ENCODE assay signal across 8 cellular contexts in the genomic region with DNA sequence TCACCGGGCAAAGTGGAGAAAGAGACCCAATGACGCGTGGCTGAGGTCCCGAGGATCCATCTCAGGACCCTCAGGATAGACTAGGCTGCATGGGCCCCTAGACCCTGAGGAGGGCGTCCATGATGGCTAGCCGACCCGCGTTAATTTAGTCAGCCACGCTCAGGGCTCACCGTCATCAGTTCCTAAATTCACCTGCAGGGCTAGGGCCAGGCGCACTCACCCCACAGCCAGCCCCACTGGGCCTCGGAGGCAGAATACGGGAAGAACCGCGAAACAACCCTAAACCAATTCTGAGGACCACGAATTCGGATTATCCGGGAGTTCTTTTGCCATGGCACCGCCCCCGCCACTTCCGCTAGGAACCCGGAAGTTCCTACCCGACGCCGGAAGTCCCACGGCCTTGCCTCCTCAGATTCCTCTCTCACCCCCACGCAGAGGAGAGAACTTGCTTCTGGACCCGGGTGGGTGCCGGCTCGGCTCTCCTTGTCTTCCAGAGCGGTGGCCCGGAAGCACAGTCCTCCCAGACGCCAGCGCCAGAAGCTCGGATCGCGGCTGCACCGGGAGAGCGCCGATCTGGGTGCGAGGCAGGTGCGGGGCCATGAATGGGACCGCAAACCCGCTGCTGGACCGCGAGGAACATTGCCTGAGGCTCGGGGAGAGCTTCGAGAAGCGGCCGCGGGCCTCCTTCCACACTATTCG. TPM values are rescaled to one million over a fixed set of nuclear protein-coding genes. Genes with fewer than 3 reads are reported as not detected.
A peak's percentile ranks its signal among the peaks of the same experiment; 100 is the strongest.
DNase-seq lines count a peak whose midpoint lies in the region; ATAC-seq, FAIRE-seq and TF ChIP-seq lines count a peak whose summit lies in the region.

A gene (plus strand): TSS at position 417 of the 699 bp plus-strand sequence. CDS start 182 bp downstream, at position 599.
A gene with protein sequence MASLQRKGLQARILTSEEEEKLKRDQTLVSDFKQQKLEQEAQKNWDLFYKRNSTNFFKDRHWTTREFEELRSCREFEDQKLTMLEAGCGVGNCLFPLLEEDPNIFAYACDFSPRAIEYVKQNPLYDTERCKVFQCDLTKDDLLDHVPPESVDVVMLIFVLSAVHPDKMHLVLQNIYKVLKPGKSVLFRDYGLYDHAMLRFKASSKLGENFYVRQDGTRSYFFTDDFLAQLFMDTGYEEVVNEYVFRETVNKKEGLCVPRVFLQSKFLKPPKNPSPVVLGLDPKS (minus strand): TSS at position 363 of the 699 bp plus-strand sequence. CDS start 1,033 bp downstream, outside the sequence.

- ATAC-seq in A549 = peak; percentile 97 to 99
- peak; percentile 86 for ATAC-seq in GM18861 (IDR thresholded peaks at IDR 0.05; ENCODE audit: unreplicated experiment)
- ATAC-seq in HG03103 (IDR thresholded peaks at IDR 0.05; ENCODE audit: low read depth, unreplicated experiment) = peak; percentile 89
- ATAC-seq in activated CD4-positive, CD25-positive, alpha-beta regulatory T cell treated with anti-CD3 and anti-CD28 coated beads, Interleukin-2, amount 50 U/mL, for 24 hours = peak; percentile 81 to 82

- TF ChIP-seq CTCF in A549 (IDR thresholded peaks at IDR 0.05) = no peak
- TF ChIP-seq CTCF in kidney epithelial cell (IDR thresholded peaks at IDR 0.05; ENCODE audit: insufficient read depth, low read length, poor library complexity, severe bottlenecking) = peak; percentile 7

- POLR2A ChIA-PET in A549 (lab: Yijun Ruan, JAX) = no interaction called here

- H3K4me1 ChIP-seq in A549 = peaks cover 21% of the 10 kb centered on the region; the same call in 2 of the 3 replicates

- peak within 1 kb of the TSS; percentile 97 for H3K4me2 ChIP-seq in A549

- CTCF ChIA-PET in A549 (lab: Yijun Ruan, JAX) = interaction anchor here (0.7 to 1.6 kb wide), 3 partner anchors 95 to 160 kb away, joined by 3 to 5 read pairs (median 3); a partner anchor contains a TSS

- no peaks in the 10 kb centered on the region for H3K36me3 ChIP-seq in kidney epithelial cell (ENCODE audit: control insufficient read depth, insufficient read depth, low read length)

- H3K27ac ChIP-seq in A549 = peak within 1 kb of the TSS; percentile 81 to 95

- DNase-seq in A549 (ENCODE audit: low read depth in 1 of 2, low spot score in 1 of 2) (peak; percentile 85 to 94), NCI-H446 treated with DMSO at 0.1 percent for 48 hours (lab: John Stamatoyannopoulos, UW) (peak; percentile 38), cerebellar cortex (ENCODE audit: low spot score) (peak; percentile 90), kidney epithelial cell (ENCODE audit: low read depth) (peak; percentile 31)
- peak; percentile 80 to 83 for DNase-seq in stimulated activated CD4-positive, alpha-beta T cell treated with anti-CD3 and anti-CD28 coated beads, Interleukin-15, amount 100 ng/mL, for 48 hours (ENCODE audit: low read depth in 2 of 2)

- H3K4me3 ChIP-seq in A549 = peak within 1 kb of the TSS; percentile 84
- peak within 1 kb of the TSS; percentile 84 for H3K4me3 ChIP-seq in kidney epithelial cell (ENCODE audit: low read depth, low read length)

- WGBS in A549 (ENCODE audit: missing lambda C conversion rate) = under 1% methylated on average over 28 of the region's 52 CpGs

- H3K27me3 ChIP-seq in kidney epithelial cell (ENCODE audit: control insufficient read depth, insufficient read depth, low read length) = no peaks in the 10 kb centered on the region

- H3K9me3 ChIP-seq in A549 = no peaks in the 10 kb centered on the region

- TF ChIP-seq EP300 in A549 (IDR thresholded peaks at IDR 0.05) = no peak

- TF ChIP-seq RAD21 in A549 (conservative IDR thresholded peaks at IDR 0.05 in 1 of 2, IDR thresholded peaks at IDR 0.05 in 1 of 2) = no peak

- no peak for FAIRE-seq in A549 (lab: Jason Lieb, UNC)

- TF ChIP-seq POLR2A in A549 (IDR thresholded peaks at IDR 0.05; ENCODE audit: low read length) = peak; percentile 49

TF ChIP-seq in A549, 52 proteins besides CTCF, POLR2A, EP300 and RAD21:
- no peak for TF ChIP-seq NFE2L2 (conservative IDR thresholded peaks at IDR 0.05; ENCODE audit: low read length)
- peak; percentile 69 for TF ChIP-seq PHF8 (IDR thresholded peaks at IDR 0.05; ENCODE audit: borderline replicate concordance, low read depth)
- TF ChIP-seq, protein P1, sequence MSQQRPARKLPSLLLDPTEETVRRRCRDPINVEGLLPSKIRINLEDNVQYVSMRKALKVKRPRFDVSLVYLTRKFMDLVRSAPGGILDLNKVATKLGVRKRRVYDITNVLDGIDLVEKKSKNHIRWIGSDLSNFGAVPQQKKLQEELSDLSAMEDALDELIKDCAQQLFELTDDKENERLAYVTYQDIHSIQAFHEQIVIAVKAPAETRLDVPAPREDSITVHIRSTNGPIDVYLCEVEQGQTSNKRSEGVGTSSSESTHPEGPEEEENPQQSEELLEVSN (IDR thresholded peaks at IDR 0.05; ENCODE audit: borderline replicate concordance, low read depth) = 0 out of 2 replicates have a peak, but pooled peaks have one; percentile 35
- no peak for TF ChIP-seq NR3C1 (IDR thresholded peaks at IDR 0.05)
- TF ChIP-seq, protein P2, sequence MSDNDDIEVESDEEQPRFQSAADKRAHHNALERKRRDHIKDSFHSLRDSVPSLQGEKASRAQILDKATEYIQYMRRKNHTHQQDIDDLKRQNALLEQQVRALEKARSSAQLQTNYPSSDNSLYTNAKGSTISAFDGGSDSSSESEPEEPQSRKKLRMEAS (IDR thresholded peaks at IDR 0.05) = peak; percentile 77
- TF ChIP-seq JUN (IDR thresholded peaks at IDR 0.05) = peak in 1 of 2 experiments; percentile 90; a peak in 4 of 5 replicates
- TF ChIP-seq ZC3H11A (IDR thresholded peaks at IDR 0.05) = no peak
- peak; percentile 69 for TF ChIP-seq KDM5A (IDR thresholded peaks at IDR 0.05)
- no peak for TF ChIP-seq ZSCAN20 (CRISPR knock-in tag; IDR thresholded peaks at IDR 0.05)
- TF ChIP-seq, protein P3, sequence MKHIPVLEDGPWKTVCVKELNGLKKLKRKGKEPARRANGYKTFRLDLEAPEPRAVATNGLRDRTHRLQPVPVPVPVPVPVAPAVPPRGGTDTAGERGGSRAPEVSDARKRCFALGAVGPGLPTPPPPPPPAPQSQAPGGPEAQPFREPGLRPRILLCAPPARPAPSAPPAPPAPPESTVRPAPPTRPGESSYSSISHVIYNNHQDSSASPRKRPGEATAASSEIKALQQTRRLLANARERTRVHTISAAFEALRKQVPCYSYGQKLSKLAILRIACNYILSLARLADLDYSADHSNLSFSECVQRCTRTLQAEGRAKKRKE (CRISPR knock-in tag; IDR thresholded peaks at IDR 0.05; ENCODE audit: low read depth) = no peak
- TF ChIP-seq, protein P4, sequence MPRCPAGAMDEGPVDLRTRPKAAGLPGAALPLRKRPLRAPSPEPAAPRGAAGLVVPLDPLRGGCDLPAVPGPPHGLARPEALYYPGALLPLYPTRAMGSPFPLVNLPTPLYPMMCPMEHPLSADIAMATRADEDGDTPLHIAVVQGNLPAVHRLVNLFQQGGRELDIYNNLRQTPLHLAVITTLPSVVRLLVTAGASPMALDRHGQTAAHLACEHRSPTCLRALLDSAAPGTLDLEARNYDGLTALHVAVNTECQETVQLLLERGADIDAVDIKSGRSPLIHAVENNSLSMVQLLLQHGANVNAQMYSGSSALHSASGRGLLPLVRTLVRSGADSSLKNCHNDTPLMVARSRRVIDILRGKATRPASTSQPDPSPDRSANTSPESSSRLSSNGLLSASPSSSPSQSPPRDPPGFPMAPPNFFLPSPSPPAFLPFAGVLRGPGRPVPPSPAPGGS (IDR thresholded peaks at IDR 0.05) = peak; percentile 78
TF ChIP-seq in A549: peak in this region for 6.

RNA-seq across cellular contexts. Expression of the first gene that starts in this region (rescaled TPM):
- 18.6 and 20.7 TPM in 2 replicates for polyA plus RNA-seq in A549 (2011; rRNA removed)
- 7.4 and 9.9 TPM in 2 replicates for polyA plus RNA-seq in A549 (2012; cell fraction: cytosol; rRNA removed)
- polyA plus RNA-seq in A549 (2012; cell fraction: nucleus; rRNA removed) = 6.8 and 7.2 TPM in 2 replicates
- 12.3 to 13.9 TPM (median 13.6 TPM) in 3 replicates for polyA plus RNA-seq in A549 (2017; fragmentation: RNase III; extraction: RNeasy Plus Mini Kit Qiagen cat#74134 plus additional on column Dnase treatment)
- 29.5 and 29.6 TPM in 2 replicates for polyA minus RNA-seq in A549 (2011; rRNA and poly(A)+ RNA removed)
- 33.1 and 35.8 TPM in 2 replicates for total RNA-seq in kidney epithelial cell

RNA-seq across cellular contexts. Expression of the second gene that starts in this region (rescaled TPM):
- polyA plus RNA-seq in A549 (2011; rRNA removed) (37.4 and 42.7 TPM in 2 replicates), A549 (2017; fragmentation: RNase III; extraction: RNeasy Plus Mini Kit Qiagen cat#74134 plus additional on column Dnase treatment) (26.3 to 29.6 TPM (median 28.3 TPM) in 3 replicates)
- 16.9 and 17.4 TPM in 2 replicates for polyA plus RNA-seq in A549 (2012; cell fraction: cytosol; rRNA removed)
- 4.4 and 9.7 TPM in 2 replicates for polyA plus RNA-seq in A549 (2012; cell fraction: nucleus; rRNA removed)
- polyA minus RNA-seq in A549 (2011; rRNA and poly(A)+ RNA removed) = 17.2 and 18.0 TPM in 2 replicates
- total RNA-seq in kidney epithelial cell = 26.1 and 31.6 TPM in 2 replicates

Comparison
In these comparisons a context has a peak if more than half of its experiments do, and no peak if none do; other contexts are left out.
1. Peak in every context shown above with its lines: DNase-seq, ATAC-seq, H3K4me3 ChIP-seq and H3K27ac ChIP-seq.
2. DNase-seq: peak in every context shown above with its lines; median percentile 90 in cerebellar cortex; 90 in A549; 82 in stimulated activated CD4-positive, alpha-beta T cell treated with anti-CD3 and anti-CD28 coated beads, Interleukin-15, amount 100 ng/mL, for 48 hours; 38 in NCI-H446 treated with DMSO at 0.1 percent for 48 hours; 31 in kidney epithelial cell.